Comparison of ENCODE assay signal across 1 cellular context in the genomic region with DNA sequence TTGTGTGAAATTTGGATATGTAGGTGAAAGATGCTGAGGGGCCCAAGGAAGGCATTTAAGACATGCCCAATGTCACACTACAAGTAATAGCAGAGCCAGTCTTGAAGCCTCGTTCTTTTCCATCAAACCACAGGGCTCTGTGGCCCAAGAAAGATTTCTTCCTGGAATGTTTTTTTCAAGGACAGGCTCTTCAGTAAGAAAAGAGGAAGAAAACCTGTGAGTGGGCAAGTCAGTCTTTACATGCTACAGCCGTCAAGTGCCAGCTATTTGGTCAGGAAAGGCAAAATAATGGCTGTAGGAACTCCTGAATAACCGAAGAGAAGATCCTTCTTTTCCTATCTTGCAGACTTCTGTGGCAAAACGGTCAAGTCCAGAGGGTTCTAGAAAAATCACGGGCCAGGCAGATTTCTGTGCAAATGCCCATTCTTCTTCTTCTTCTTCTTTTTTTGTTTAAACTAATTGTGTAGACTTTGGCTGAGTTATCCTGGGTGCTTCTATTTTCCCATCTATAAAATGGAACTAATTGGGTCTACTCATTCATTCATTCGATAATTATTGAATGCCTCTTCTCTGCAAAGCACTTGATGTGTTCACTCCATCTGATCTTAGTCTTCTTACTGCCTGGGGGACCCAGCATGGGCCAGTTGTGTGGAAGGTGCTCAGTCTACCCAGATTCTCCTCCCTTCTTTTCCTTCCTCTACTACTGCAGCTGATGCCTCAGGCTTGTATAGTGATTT.
TF ChIP-seq lines count a peak whose summit lies in the region.

No MANE protein-coding gene starts in this region.

TF ChIP-seq in GM23338, 12 proteins besides CTCF, POLR2A, EP300 and RAD21 (continued from another document):
- TF ChIP-seq, protein P1, sequence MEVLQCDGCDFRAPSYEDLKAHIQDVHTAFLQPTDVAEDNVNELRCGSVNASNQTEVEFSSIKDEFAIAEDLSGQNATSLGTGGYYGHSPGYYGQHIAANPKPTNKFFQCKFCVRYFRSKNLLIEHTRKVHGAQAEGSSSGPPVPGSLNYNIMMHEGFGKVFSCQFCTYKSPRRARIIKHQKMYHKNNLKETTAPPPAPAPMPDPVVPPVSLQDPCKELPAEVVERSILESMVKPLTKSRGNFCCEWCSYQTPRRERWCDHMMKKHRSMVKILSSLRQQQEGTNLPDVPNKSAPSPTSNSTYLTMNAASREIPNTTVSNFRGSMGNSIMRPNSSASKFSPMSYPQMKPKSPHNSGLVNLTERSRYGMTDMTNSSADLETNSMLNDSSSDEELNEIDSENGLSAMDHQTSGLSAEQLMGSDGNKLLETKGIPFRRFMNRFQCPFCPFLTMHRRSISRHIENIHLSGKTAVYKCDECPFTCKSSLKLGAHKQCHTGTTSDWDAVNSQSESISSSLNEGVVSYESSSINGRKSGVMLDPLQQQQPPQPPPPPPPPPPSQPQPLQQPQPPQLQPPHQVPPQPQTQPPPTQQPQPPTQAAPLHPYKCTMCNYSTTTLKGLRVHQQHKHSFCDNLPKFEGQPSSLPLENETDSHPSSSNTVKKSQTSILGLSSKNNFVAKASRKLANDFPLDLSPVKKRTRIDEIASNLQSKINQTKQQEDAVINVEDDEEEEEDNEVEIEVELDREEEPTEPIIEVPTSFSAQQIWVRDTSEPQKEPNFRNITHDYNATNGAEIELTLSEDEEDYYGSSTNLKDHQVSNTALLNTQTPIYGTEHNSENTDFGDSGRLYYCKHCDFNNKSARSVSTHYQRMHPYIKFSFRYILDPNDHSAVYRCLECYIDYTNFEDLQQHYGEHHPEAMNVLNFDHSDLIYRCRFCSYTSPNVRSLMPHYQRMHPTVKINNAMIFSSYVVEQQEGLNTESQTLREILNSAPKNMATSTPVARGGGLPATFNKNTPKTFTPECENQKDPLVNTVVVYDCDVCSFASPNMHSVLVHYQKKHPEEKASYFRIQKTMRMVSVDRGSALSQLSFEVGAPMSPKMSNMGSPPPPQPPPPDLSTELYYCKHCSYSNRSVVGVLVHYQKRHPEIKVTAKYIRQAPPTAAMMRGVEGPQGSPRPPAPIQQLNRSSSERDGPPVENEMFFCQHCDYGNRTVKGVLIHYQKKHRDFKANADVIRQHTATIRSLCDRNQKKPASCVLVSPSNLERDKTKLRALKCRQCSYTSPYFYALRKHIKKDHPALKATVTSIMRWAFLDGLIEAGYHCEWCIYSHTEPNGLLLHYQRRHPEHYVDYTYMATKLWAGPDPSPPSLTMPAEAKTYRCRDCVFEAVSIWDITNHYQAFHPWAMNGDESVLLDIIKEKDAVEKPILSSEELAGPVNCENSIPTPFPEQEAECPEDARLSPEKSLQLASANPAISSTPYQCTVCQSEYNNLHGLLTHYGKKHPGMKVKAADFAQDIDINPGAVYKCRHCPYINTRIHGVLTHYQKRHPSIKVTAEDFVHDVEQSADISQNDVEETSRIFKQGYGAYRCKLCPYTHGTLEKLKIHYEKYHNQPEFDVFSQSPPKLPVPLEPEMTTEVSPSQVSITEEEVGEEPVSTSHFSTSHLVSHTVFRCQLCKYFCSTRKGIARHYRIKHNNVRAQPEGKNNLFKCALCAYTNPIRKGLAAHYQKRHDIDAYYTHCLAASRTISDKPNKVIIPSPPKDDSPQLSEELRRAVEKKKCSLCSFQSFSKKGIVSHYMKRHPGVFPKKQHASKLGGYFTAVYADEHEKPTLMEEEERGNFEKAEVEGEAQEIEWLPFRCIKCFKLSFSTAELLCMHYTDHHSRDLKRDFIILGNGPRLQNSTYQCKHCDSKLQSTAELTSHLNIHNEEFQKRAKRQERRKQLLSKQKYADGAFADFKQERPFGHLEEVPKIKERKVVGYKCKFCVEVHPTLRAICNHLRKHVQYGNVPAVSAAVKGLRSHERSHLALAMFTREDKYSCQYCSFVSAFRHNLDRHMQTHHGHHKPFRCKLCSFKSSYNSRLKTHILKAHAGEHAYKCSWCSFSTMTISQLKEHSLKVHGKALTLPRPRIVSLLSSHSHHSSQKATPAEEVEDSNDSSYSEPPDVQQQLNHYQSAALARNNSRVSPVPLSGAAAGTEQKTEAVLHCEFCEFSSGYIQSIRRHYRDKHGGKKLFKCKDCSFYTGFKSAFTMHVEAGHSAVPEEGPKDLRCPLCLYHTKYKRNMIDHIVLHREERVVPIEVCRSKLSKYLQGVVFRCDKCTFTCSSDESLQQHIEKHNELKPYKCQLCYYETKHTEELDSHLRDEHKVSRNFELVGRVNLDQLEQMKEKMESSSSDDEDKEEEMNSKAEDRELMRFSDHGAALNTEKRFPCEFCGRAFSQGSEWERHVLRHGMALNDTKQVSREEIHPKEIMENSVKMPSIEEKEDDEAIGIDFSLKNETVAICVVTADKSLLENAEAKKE (CRISPR knock-in tag; IDR thresholded peaks at IDR 0.05) = no peak
- TF ChIP-seq CREB1 (CRISPR knock-in tag; IDR thresholded peaks at IDR 0.05; ENCODE audit: low read depth) (no peak), STAT1 (IDR thresholded peaks at IDR 0.05; ENCODE audit: unreplicated experiment) (no peak), POLR2AphosphoS5 (IDR thresholded peaks at IDR 0.05; ENCODE audit: low read depth) (no peak)
